9 cellular contexts compared by ENCODE assay signal in genomic region chr9:126625329-126626116, GRCh38. TPM values are rescaled to one million over a fixed set of nuclear protein-coding genes. Genes with fewer than 3 reads are reported as not detected.
A peak's percentile ranks its signal among the peaks of the same experiment; 100 is the strongest.
DNase-seq lines count a peak whose midpoint lies in the region; TF ChIP-seq lines count a peak whose summit lies in the region.
"Had no signal": no experiment of that assay in that cellular context is flagged by ENCODE, and none has a peak within 500 bp of the region (broad histone marks: within the 10 kb centered on the region; RNA-seq: fewer than 3 reads in every experiment).

No MANE protein-coding gene starts in this region.

- intact Hi-C loops in transverse colon (cut with DNase I; ENCODE audit: low total_unique reads) = no loop called here

- H3K27ac Mint-ChIP-seq in activated naive CD4-positive, alpha-beta T cell treated with anti-CD3 and anti-CD28 coated beads, Interleukin-2, amount 50 U/mL, for 24 hours = no peak overlapping the region
- no peak overlapping the region for H3K27ac Mint-ChIP-seq in endothelial cell (ENCODE audit: unreplicated experiment)

- no peak overlapping the region for H3K23ac ChIP-seq in mesendoderm (ENCODE audit: low read length)

- H3K36me3 ChIP-seq in adipocyte (ENCODE audit: control insufficient read depth, insufficient read depth, low read length, severe bottlenecking) (no peaks in the 10 kb centered on the region), mesendoderm (ENCODE audit: control insufficient read depth, insufficient read depth, low read length) (no peaks in the 10 kb centered on the region), transverse colon (no peaks in the 10 kb centered on the region)

- peak overlapping the region; percentile 56 for H3K4me3 ChIP-seq in adipocyte (ENCODE audit: low read length)
- no peak overlapping the region for H3K4me3 ChIP-seq in mesendoderm (ENCODE audit: low read length)
- H3K4me3 ChIP-seq in transverse colon = peak overlapping the region in 3 of 4 donors; percentile 9 to 49 (median 13)

- no peaks in the 10 kb centered on the region for H3K79me1 ChIP-seq in mesendoderm (ENCODE audit: low read length)

- in situ Hi-C loops in transverse colon (cut with MboI; ENCODE audit: low pct_ligation_motif_present in 1 of 4, low pct_unique_long_range_greater_than_20kb in 1 of 4, low sequenced_read_pairs in 3 of 4) = no loop called here

- no peak overlapping the region for H3K27ac ChIP-seq in mesendoderm (ENCODE audit: low read depth, low read length)
- no peak overlapping the region for H3K27ac ChIP-seq in transverse colon

- WGBS in mesendoderm (ENCODE audit: extremely low coverage, insufficient coverage, low lambda C conversion rate) = no CpG with 5 or more reads among the region's 64 CpGs
- 6% methylated on average over 62 of the region's 64 CpGs; no CpG with 5 or more reads in 1 of the 2 donors for WGBS in transverse colon (ENCODE audit: low coverage in 1 of 2), 2 donors

- no peak overlapping the region for H2BK15ac ChIP-seq in mesendoderm (replicated peaks; ENCODE audit: low read depth)

- no peak overlapping the region for H2BK5ac ChIP-seq in mesendoderm (ENCODE audit: low read length)

- H3K79me2 ChIP-seq in mesendoderm (ENCODE audit: control insufficient read depth, insufficient read depth, low read length) = no peaks in the 10 kb centered on the region

- H3K9me3 ChIP-seq in adipocyte (ENCODE audit: control insufficient read depth, low read length) (no peaks in the 10 kb centered on the region), transverse colon (no peaks in the 10 kb centered on the region)

- H3K4me1 ChIP-seq in adipocyte (ENCODE audit: control insufficient read depth, insufficient read depth, low read length) (no peaks in the 10 kb centered on the region), mesendoderm (ENCODE audit: control insufficient read depth, low read depth, low read length) (peaks cover 7% of the 10 kb centered on the region), transverse colon (peaks cover 0 to 26% (median 12%) of the 10 kb centered on the region in 4 donors)

- H3K27me3 Mint-ChIP-seq in activated naive CD4-positive, alpha-beta T cell treated with anti-CD3 and anti-CD28 coated beads, Interleukin-2, amount 50 U/mL, for 24 hours = peaks cover 60% of the 10 kb centered on the region
- peaks cover 33% of the 10 kb centered on the region for H3K27me3 Mint-ChIP-seq in endothelial cell (ENCODE audit: unreplicated experiment)

- H2AK5ac ChIP-seq in mesendoderm (ENCODE audit: low read length) = no peak overlapping the region

- H3K9ac ChIP-seq in adipocyte (ENCODE audit: low read length) (no peak overlapping the region), mesendoderm (ENCODE audit: low read length) (no peak overlapping the region)

- TF ChIP-seq EP300 in transverse colon (IDR thresholded peaks at IDR 0.05; ENCODE audit: low read depth) = no peak

- no peak overlapping the region for H3K4ac ChIP-seq in mesendoderm (ENCODE audit: low read depth, low read length)

- H3K4me1 Mint-ChIP-seq in activated naive CD4-positive, alpha-beta T cell treated with anti-CD3 and anti-CD28 coated beads, Interleukin-2, amount 50 U/mL, for 24 hours = peaks cover 13% of the 10 kb centered on the region
- peaks cover 17% of the 10 kb centered on the region for H3K4me1 Mint-ChIP-seq in endothelial cell (ENCODE audit: unreplicated experiment)

- H4K8ac ChIP-seq in mesendoderm (ENCODE audit: low read depth, low read length) = no peak overlapping the region

- peak overlapping the region; percentile 16 for H3K4me2 ChIP-seq in mesendoderm (ENCODE audit: low read length)

- H3K56ac ChIP-seq in mesendoderm (ENCODE audit: low read length) = peak overlapping the region; percentile 28

- H3K9me3 Mint-ChIP-seq in activated naive CD4-positive, alpha-beta T cell treated with anti-CD3 and anti-CD28 coated beads, Interleukin-2, amount 50 U/mL, for 24 hours = no peaks in the 10 kb centered on the region
- H3K9me3 Mint-ChIP-seq in endothelial cell (ENCODE audit: unreplicated experiment) = no peaks in the 10 kb centered on the region

- H2BK120ac ChIP-seq in mesendoderm (ENCODE audit: low read depth, low read length) = no peak overlapping the region

- no peak for TF ChIP-seq POLR2A in transverse colon (IDR thresholded peaks at IDR 0.05)

- H3K27me3 ChIP-seq in adipocyte (replicated peaks; ENCODE audit: control insufficient read depth, insufficient read depth, low read length) = peaks cover 85% of the 10 kb centered on the region
- H3K27me3 ChIP-seq in mesendoderm (ENCODE audit: insufficient read depth, low read length, poor library complexity) = peaks cover 93% of the 10 kb centered on the region
- peaks cover 100% of the 10 kb centered on the region for H3K27me3 ChIP-seq in transverse colon

- H3K4me3 Mint-ChIP-seq in activated naive CD4-positive, alpha-beta T cell treated with anti-CD3 and anti-CD28 coated beads, Interleukin-2, amount 50 U/mL, for 24 hours = peak overlapping the region; percentile 78
- H3K4me3 Mint-ChIP-seq in endothelial cell (ENCODE audit: unreplicated experiment) = no peak overlapping the region

- H4K5ac ChIP-seq in mesendoderm (ENCODE audit: low read length) = no peak overlapping the region

- no peak overlapping the region for H3K18ac ChIP-seq in mesendoderm (ENCODE audit: low read length)

- H3K36me3 Mint-ChIP-seq in activated naive CD4-positive, alpha-beta T cell treated with anti-CD3 and anti-CD28 coated beads, Interleukin-2, amount 50 U/mL, for 24 hours = no peaks in the 10 kb centered on the region
- H3K36me3 Mint-ChIP-seq in endothelial cell (ENCODE audit: low read depth, unreplicated experiment) = no peaks in the 10 kb centered on the region

- no peak for DNase-seq in activated naive CD4-positive, alpha-beta T cell treated with Interleukin-2 at 50 U/mL for 16 hours
- DNase-seq in adipocyte (ENCODE audit: low read depth) (no peak), mesendoderm (peak; percentile 41), transverse colon (no peak), COR-L47 (lab: John Stamatoyannopoulos, UW) (no peak), SIG-M5 treated with dmso at 0.1 percent for 504 hours (lab: John Stamatoyannopoulos, UW; ENCODE audit: unreplicated experiment) (no peak), endothelial cell (ENCODE audit: low spot score) (no peak)
- DNase-seq: hippocampal formation had no signal

- TF ChIP-seq CTCF in transverse colon (IDR thresholded peaks at IDR 0.05) (no peak), endothelial cell (IDR thresholded peaks at IDR 0.05; ENCODE audit: unreplicated experiment) (no peak)

RNA-seq across cellular contexts. Expression of gene LMX1B, which starts 11.8 kb away (rescaled TPM):
- polyA plus RNA-seq in mesendoderm (2013, experiment 1 of 2) = 0.53 TPM
- polyA plus RNA-seq in mesendoderm (2013, experiment 2 of 2) = 0.45 TPM
- total RNA-seq in transverse colon = under 1 TPM in 1 of 4 donors, not detected in 3; 0.64 TPM
- 0.26 TPM for total RNA-seq in endothelial cell (ENCODE audit: unreplicated experiment)
